Comparison of ENCODE assay signal across 11 cellular contexts in the genomic region with DNA sequence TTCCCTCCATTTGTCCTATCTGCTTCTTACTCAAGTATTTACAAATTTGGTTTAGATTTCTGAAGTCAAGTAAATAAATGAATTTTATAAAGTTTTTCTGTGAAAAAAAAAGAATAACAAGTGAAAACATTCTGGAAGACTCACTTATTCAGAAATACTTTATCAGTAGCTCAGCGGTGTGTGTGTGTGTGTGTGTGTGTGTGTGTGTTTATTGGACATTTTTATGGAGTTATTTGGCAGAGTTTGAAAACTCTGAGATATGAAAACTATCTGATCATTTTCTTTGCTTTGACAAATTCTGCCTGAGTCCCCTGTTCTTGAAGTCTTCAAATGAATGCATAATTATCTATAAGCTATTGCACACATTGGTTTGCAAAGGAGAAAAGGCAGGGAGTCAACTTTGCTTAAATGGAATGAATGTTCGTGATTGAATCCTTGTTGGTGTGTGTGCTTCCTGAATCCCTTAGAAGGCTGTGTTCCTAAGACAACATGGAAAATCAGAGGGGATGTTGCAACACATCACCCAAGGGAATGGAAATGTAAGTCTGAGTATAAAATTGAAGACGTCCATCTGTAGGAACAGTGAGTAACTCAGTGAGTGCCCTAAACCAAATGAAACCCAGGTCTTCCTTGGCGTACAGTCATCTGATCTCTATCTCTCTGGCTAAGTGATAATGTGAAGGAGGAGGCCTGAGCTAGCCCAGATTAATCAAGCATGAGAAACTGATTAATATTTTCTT.
A peak's percentile ranks its signal among the peaks of the same experiment; 100 is the strongest.
DNase-seq lines count a peak whose midpoint lies in the region; ATAC-seq and TF ChIP-seq lines count a peak whose summit lies in the region.
"Had no signal": no experiment of that assay in that cellular context is flagged by ENCODE, and none has a peak within 500 bp of the region (broad histone marks: within the 10 kb centered on the region; RNA-seq: fewer than 3 reads in every experiment).

No MANE protein-coding gene starts in this region.

- TF ChIP-seq EP300 in SK-N-SH (IDR thresholded peaks at IDR 0.05; ENCODE audit: borderline replicate concordance in 1 of 2, low read depth in 1 of 2, low read length in 1 of 2) = peak in 1 of 2 experiments; percentile 49; a peak in 1 of 4 replicates
- no peak for TF ChIP-seq EP300 in gastroesophageal sphincter (IDR thresholded peaks at IDR 0.05)

- no peaks in the 10 kb centered on the region for H4K20me1 ChIP-seq in SK-N-SH (ENCODE audit: insufficient read depth)

- H3K27ac ChIP-seq in SK-N-SH (ENCODE audit: low read depth in 2 of 2, low read length in 1 of 2) (peak overlapping the region; percentile 39 to 71; a peak in 3 of 4 replicates), gastroesophageal sphincter (peak overlapping the region in 2 of 4 donors; percentile 14 to 32), gastrocnemius medialis (peak overlapping the region in 3 of 4 donors; percentile 17 to 48 (median 42))

- H3K9me2 ChIP-seq in SK-N-SH = no peaks in the 10 kb centered on the region

- no peaks in the 10 kb centered on the region for H3K9me3 ChIP-seq in SK-N-SH
- no peaks in the 10 kb centered on the region for H3K9me3 ChIP-seq in gastroesophageal sphincter
- H3K9me3 ChIP-seq in gastrocnemius medialis = no peaks in the 10 kb centered on the region

- H3F3A ChIP-seq in SK-N-SH (replicated peaks; ENCODE audit: insufficient read depth) = peaks cover 6% of the 10 kb centered on the region

- POLR2A ChIA-PET in SK-N-SH (lab: Yijun Ruan, JAX) = no interaction called here

- TF ChIP-seq RAD21 in SK-N-SH (IDR thresholded peaks at IDR 0.05; ENCODE audit: low read length) = no peak

- peaks cover 0 to 18% of the 10 kb centered on the region in 2 experiments; a peak in 3 of 4 replicates for H3K4me1 ChIP-seq in SK-N-SH (ENCODE audit: control insufficient read depth in 1 of 2, insufficient read depth in 2 of 2, low read depth in 1 of 2, low read length in 1 of 2)
- peaks cover 0 to 5% (median 0%) of the 10 kb centered on the region in 3 donors for H3K4me1 ChIP-seq in gastroesophageal sphincter
- H3K4me1 ChIP-seq in gastrocnemius medialis = peaks cover 0 to 7% of the 10 kb centered on the region in 2 donors

- H3K36me3 ChIP-seq in SK-N-SH (replicated peaks in 1 of 2; ENCODE audit: control insufficient read depth in 1 of 2, insufficient read depth in 2 of 2, low read length in 1 of 2) (no peaks in the 10 kb centered on the region), gastroesophageal sphincter (no peaks in the 10 kb centered on the region), gastrocnemius medialis (no peaks in the 10 kb centered on the region)

- no peak for DNase-seq in SK-N-SH
- peak in 1 of 2 donors; percentile 38 for DNase-seq in gastrocnemius medialis
- no peak for DNase-seq in GM13977 (ENCODE audit: low spot score)
- no peak for DNase-seq in NCI-H2196 treated with DMSO at 0.1 percent for 48 hours (lab: John Stamatoyannopoulos, UW; ENCODE audit: unreplicated experiment)
- DNase-seq in NCI-H1930 (lab: John Stamatoyannopoulos, UW) = no peak
- no peak for DNase-seq in NCI-H1694 (lab: John Stamatoyannopoulos, UW)
- DNase-seq: MM.1S, occipital lobe, SIG-M5 had no signal

- TF ChIP-seq POLR2A in gastroesophageal sphincter (IDR thresholded peaks at IDR 0.05) (no peak), gastrocnemius medialis (IDR thresholded peaks at IDR 0.05) (no peak)

- H3K79me2 ChIP-seq in SK-N-SH (ENCODE audit: insufficient read depth) = no peaks in the 10 kb centered on the region

- no peaks in the 10 kb centered on the region for H3K27me3 ChIP-seq in SK-N-SH (ENCODE audit: insufficient read depth)
- H3K27me3 ChIP-seq in gastroesophageal sphincter = no peaks in the 10 kb centered on the region
- no peaks in the 10 kb centered on the region for H3K27me3 ChIP-seq in gastrocnemius medialis

- CTCF ChIA-PET in SK-N-SH (lab: Yijun Ruan, JAX) = no interaction called here

- H3K4me3 ChIP-seq in SK-N-SH (ENCODE audit: low read depth in 2 of 2, low read length in 1 of 2) (no peak overlapping the region), gastroesophageal sphincter (no peak overlapping the region), gastrocnemius medialis (no peak overlapping the region)

- intact Hi-C loops in gastrocnemius medialis (cut with DNase I; ENCODE audit: low total_unique reads) = no loop called here

- H3K9ac ChIP-seq in SK-N-SH = no peak overlapping the region

- in situ Hi-C loops in gastrocnemius medialis (cut with MboI; ENCODE audit: low sequenced_read_pairs in 4 of 4) (no loop called here), GM13977 (cut with MboI; ENCODE audit: low pct_unique_long_range_greater_than_20kb, low sequenced_read_pairs, unreplicated experiment) (no loop called here)

- peak overlapping the region; percentile 42; the same call in 1 of the 2 replicates for H3K4me2 ChIP-seq in SK-N-SH

- peak overlapping the region; percentile 10; the same call in 1 of the 2 replicates for H2AFZ ChIP-seq in SK-N-SH (ENCODE audit: low read depth)

- 41% methylated on average over 4 of the region's 4 CpGs for WGBS in SK-N-SH (ENCODE audit: low lambda C conversion rate)
- WGBS in gastroesophageal sphincter (ENCODE audit: low coverage in 1 of 2), 2 donors = 43 to 51% methylated on average over 4 of the region's 4 CpGs

- peak; percentile 69 for ATAC-seq in GM18868 (IDR thresholded peaks at IDR 0.05; ENCODE audit: unreplicated experiment)
- peak; percentile 92 for ATAC-seq in gastroesophageal sphincter
- ATAC-seq in gastrocnemius medialis = peak; percentile 66 to 78

- no peak for TF ChIP-seq CTCF in SK-N-SH (IDR thresholded peaks at IDR 0.05)
- no peak for TF ChIP-seq CTCF in gastroesophageal sphincter (IDR thresholded peaks at IDR 0.05)
- TF ChIP-seq CTCF in gastrocnemius medialis (IDR thresholded peaks at IDR 0.05 in 4 of 5, conservative IDR thresholded peaks at IDR 0.05 in 1 of 5) = no peak
- no peak for TF ChIP-seq CTCF in GM13977 (IDR thresholded peaks at IDR 0.05; ENCODE audit: extremely low read depth, insufficient read depth, missing control alignments)

TF ChIP-seq in SK-N-SH, 30 proteins besides CTCF, POLR2A, EP300 and RAD21:
- TF ChIP-seq NFIC (IDR thresholded peaks at IDR 0.05; ENCODE audit: borderline replicate concordance) (peak; percentile 71; the same call in 1 of the 2 replicates), GATA2 (CRISPR knock-in tag; IDR thresholded peaks at IDR 0.05) (no peak), RXRA (IDR thresholded peaks at IDR 0.05; ENCODE audit: borderline replicate concordance, low read depth) (0 out of 2 replicates have a peak, but pooled peaks have one; percentile 13), POLR2AphosphoS5 (IDR thresholded peaks at IDR 0.05; ENCODE audit: low read depth, low read length) (peak; percentile 32; the same call in 1 of the 2 replicates), JUND (IDR thresholded peaks at IDR 0.05) (peak; percentile 45; the same call in 1 of the 2 replicates), TAF1 (IDR thresholded peaks at IDR 0.05; ENCODE audit: borderline replicate concordance, low read depth, low read length) (no peak), MEF2A (IDR thresholded peaks at IDR 0.05; ENCODE audit: borderline replicate concordance, low read depth) (no peak), RCOR1 (IDR thresholded peaks at IDR 0.05; ENCODE audit: low read length) (no peak), TCF12 (IDR thresholded peaks at IDR 0.05) (peak; percentile 82), FOSL2 (IDR thresholded peaks at IDR 0.05; ENCODE audit: borderline replicate concordance, low read depth) (no peak)
- TF ChIP-seq, protein P1, sequence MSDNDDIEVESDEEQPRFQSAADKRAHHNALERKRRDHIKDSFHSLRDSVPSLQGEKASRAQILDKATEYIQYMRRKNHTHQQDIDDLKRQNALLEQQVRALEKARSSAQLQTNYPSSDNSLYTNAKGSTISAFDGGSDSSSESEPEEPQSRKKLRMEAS (IDR thresholded peaks at IDR 0.05; ENCODE audit: low read depth) = no peak
- TF ChIP-seq, protein P2, sequence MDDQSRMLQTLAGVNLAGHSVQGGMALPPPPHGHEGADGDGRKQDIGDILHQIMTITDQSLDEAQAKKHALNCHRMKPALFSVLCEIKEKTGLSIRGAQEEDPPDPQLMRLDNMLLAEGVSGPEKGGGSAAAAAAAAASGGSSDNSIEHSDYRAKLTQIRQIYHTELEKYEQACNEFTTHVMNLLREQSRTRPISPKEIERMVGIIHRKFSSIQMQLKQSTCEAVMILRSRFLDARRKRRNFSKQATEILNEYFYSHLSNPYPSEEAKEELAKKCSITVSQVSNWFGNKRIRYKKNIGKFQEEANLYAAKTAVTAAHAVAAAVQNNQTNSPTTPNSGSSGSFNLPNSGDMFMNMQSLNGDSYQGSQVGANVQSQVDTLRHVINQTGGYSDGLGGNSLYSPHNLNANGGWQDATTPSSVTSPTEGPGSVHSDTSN (IDR thresholded peaks at IDR 0.05) = peak; percentile 54
